Comparison of ENCODE assay signal across 25 cellular contexts in the genomic region with DNA sequence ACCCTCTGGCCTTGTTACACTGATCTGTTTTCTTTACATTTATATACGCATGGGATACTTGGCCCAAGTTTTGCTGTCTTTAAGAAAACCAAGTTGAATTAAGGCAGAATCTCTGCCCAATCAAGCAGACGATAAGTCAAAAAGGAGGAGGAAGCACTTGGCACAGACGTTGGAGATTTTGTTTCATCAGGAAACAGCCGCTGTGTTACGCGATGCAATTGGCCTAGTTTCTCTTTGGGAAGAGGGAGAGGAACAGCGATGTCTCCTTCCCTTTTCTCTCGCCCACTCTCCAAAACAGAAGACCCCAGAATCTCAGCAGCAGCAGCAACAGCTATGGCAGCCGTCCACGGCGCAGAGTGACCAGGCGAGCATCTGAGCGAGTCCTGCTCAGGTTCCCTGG. TPM values are rescaled to one million over a fixed set of nuclear protein-coding genes. Genes with fewer than 3 reads are reported as not detected.
A peak's percentile ranks its signal among the peaks of the same experiment; 100 is the strongest.
DNase-seq lines count a peak whose midpoint lies in the region; ATAC-seq and TF ChIP-seq lines count a peak whose summit lies in the region.
"Had no signal": no experiment of that assay in that cellular context is flagged by ENCODE, and none has a peak within 500 bp of the region (broad histone marks: within the 10 kb centered on the region; RNA-seq: fewer than 3 reads in every experiment).

No MANE protein-coding gene starts in this region.

- POLR2A ChIA-PET in AG04450 (lab: Yijun Ruan, JAX) = no interaction called here

- H3K27ac Mint-ChIP-seq in progenitor cell of endocrine pancreas = no peak overlapping the region
- H3K27ac Mint-ChIP-seq: activated CD4-positive, alpha-beta T cell treated with anti-CD3 and anti-CD28 coated beads, Interleukin-2, amount 10 ng/mL, durations not matched to agents 7 days and 5 days; activated naive CD8-positive, alpha-beta T cell treated with anti-CD3 and anti-CD28 coated beads, Interleukin-2, amount 10 ng/mL, durations not matched to agents 7 days and 5 days; type B pancreatic cell had no signal

- TF ChIP-seq CTCF in AG04450 (IDR thresholded peaks at IDR 0.05; ENCODE audit: low read depth, low read length) (no peak), fibroblast of lung (conservative IDR thresholded peaks at IDR 0.05 in 1 of 2, IDR thresholded peaks at IDR 0.05 in 1 of 2; ENCODE audit: low read depth in 1 of 2, low read length in 2 of 2) (no peak), psoas muscle (IDR thresholded peaks at IDR 0.05) (no peak), progenitor cell of endocrine pancreas (IDR thresholded peaks at IDR 0.05; ENCODE audit: unreplicated experiment) (no peak), GM13977 (IDR thresholded peaks at IDR 0.05; ENCODE audit: extremely low read depth, insufficient read depth, missing control alignments) (no peak)

- H3K4me1 ChIP-seq in fibroblast of lung (ENCODE audit: control insufficient read depth, extremely low read depth, insufficient read depth, low read length) = peaks cover 24% of the 10 kb centered on the region
- peaks cover 67% of the 10 kb centered on the region for H3K4me1 ChIP-seq in psoas muscle

- H3K9me3 ChIP-seq in AG04450 (ENCODE audit: control insufficient read depth, insufficient read depth, low read length) (no peaks in the 10 kb centered on the region), SK-N-MC (ENCODE audit: low read depth, low read length) (no peaks in the 10 kb centered on the region), fibroblast of lung (ENCODE audit: control insufficient read depth, insufficient read depth, low read depth, low read length) (no peaks in the 10 kb centered on the region), psoas muscle (no peaks in the 10 kb centered on the region)
- H3K9me3 ChIP-seq: HAP-1, SJCRH30 had no signal

- intact Hi-C loops in psoas muscle (cut with DNase I) = loop anchor here (1.0 to 10.0 kb wide), 4 partner anchors 20 to 305 kb away; no protein-coding TSS in a partner anchor

- no peak overlapping the region for H2AFZ ChIP-seq in fibroblast of lung (ENCODE audit: low read length)
- H2AFZ ChIP-seq: hepatocyte had no signal

- ATAC-seq in psoas muscle = peak; percentile 20 to 71 (median 44)
- ATAC-seq in GM21529 (IDR thresholded peaks at IDR 0.05; ENCODE audit: unreplicated experiment) = no peak
- ATAC-seq: activated T-cell treated with anti-CD3 and anti-CD28 coated beads, Interleukin-2, amount 50 U/mL, for 4 hours; left lobe of liver had no signal

- H3K36me3 Mint-ChIP-seq in progenitor cell of endocrine pancreas (ENCODE audit: insufficient read depth) = peaks cover 7% of the 10 kb centered on the region
- H3K36me3 Mint-ChIP-seq: activated naive CD8-positive, alpha-beta T cell treated with anti-CD3 and anti-CD28 coated beads, Interleukin-2, amount 10 ng/mL, durations not matched to agents 7 days and 5 days; naive B cell had no signal

- H3K27ac ChIP-seq in AG04450 (ENCODE audit: low read depth, low read length) (peak overlapping the region; percentile 25), SK-N-MC (peak overlapping the region; percentile 55), fibroblast of lung (ENCODE audit: insufficient read depth, low read length) (peak overlapping the region; percentile 28), psoas muscle (peak overlapping the region; percentile 83)
- H3K27ac ChIP-seq: hepatocyte, SJCRH30 had no signal

- H3K4me3 ChIP-seq in AG04450 (ENCODE audit: low read depth, low read length) (no peak overlapping the region), SK-N-MC (no peak overlapping the region), fibroblast of lung (replicated peaks in 1 of 4; ENCODE audit: control extremely low read depth in 1 of 4, insufficient read depth in 1 of 4, low read depth in 3 of 4, low read length in 4 of 4) (no peak overlapping the region), psoas muscle (peak overlapping the region; percentile 40)
- H3K4me3 ChIP-seq: HAP-1, hepatocyte, SJCRH30 had no signal

- H3K27me3 ChIP-seq in AG04450 (ENCODE audit: control insufficient read depth, insufficient read depth, low read length) (no peaks in the 10 kb centered on the region), fibroblast of lung (ENCODE audit: control insufficient read depth, insufficient read depth, low read length) (no peaks in the 10 kb centered on the region), psoas muscle (ENCODE audit: insufficient read depth in 3 of 3, low read length in 2 of 3) (no peaks in the 10 kb centered on the region)
- H3K27me3 ChIP-seq: hepatocyte, SJCRH30 had no signal

- H3K4me3 Mint-ChIP-seq in progenitor cell of endocrine pancreas (ENCODE audit: low read depth) = no peak overlapping the region
- H3K4me3 Mint-ChIP-seq: activated CD4-positive, alpha-beta T cell treated with anti-CD3 and anti-CD28 coated beads, Interleukin-2, amount 10 ng/mL, durations not matched to agents 7 days and 5 days; activated naive CD8-positive, alpha-beta T cell treated with anti-CD3 and anti-CD28 coated beads, Interleukin-2, amount 10 ng/mL, durations not matched to agents 7 days and 5 days; activated T-cell treated with anti-CD3 and anti-CD28 coated beads, Interleukin-2, amount 50 U/mL, for 4 hours; naive B cell; type B pancreatic cell had no signal

- H3K36me3 ChIP-seq in SK-N-MC (ENCODE audit: insufficient read depth, low read length) = no peaks in the 10 kb centered on the region
- peaks cover 17% of the 10 kb centered on the region for H3K36me3 ChIP-seq in fibroblast of lung (ENCODE audit: control insufficient read depth, insufficient read depth, low read length)
- H3K36me3 ChIP-seq in psoas muscle (ENCODE audit: insufficient read depth in 1 of 2, low read depth in 1 of 2) = peaks cover 0 to 57% of the 10 kb centered on the region in 2 donors
- H3K36me3 ChIP-seq: HAP-1 had no signal

- no peaks in the 10 kb centered on the region for H3K27me3 Mint-ChIP-seq in progenitor cell of endocrine pancreas
- H3K27me3 Mint-ChIP-seq: type B pancreatic cell had no signal

- in situ Hi-C loops in GM13977 (cut with MboI; ENCODE audit: low pct_unique_long_range_greater_than_20kb, low sequenced_read_pairs, unreplicated experiment) = loop anchor here (10.0 kb wide), 1 partner anchor 212 kb away; no protein-coding TSS in a partner anchor

- no peak overlapping the region for H3K9ac ChIP-seq in SK-N-MC (ENCODE audit: insufficient read length)
- H3K9ac ChIP-seq in fibroblast of lung (ENCODE audit: insufficient read depth, low read length) = no peak overlapping the region

- H4K20me1 ChIP-seq in fibroblast of lung (ENCODE audit: control insufficient read depth, extremely low read depth, insufficient read depth, low read length) = no peaks in the 10 kb centered on the region

- H3K9me3 Mint-ChIP-seq in progenitor cell of endocrine pancreas (ENCODE audit: low read depth) = no peaks in the 10 kb centered on the region
- H3K9me3 Mint-ChIP-seq: activated CD4-positive, alpha-beta T cell treated with anti-CD3 and anti-CD28 coated beads, Interleukin-2, amount 10 ng/mL, durations not matched to agents 7 days and 5 days; activated naive CD8-positive, alpha-beta T cell treated with anti-CD3 and anti-CD28 coated beads, Interleukin-2, amount 10 ng/mL, durations not matched to agents 7 days and 5 days; activated T-cell treated with anti-CD3 and anti-CD28 coated beads, Interleukin-2, amount 50 U/mL, for 4 hours; naive B cell; type B pancreatic cell had no signal

- peaks cover 14% of the 10 kb centered on the region for H3K79me2 ChIP-seq in fibroblast of lung (ENCODE audit: control insufficient read depth, insufficient read depth, low read length)

- no peak for DNase-seq in AG04450 (ENCODE audit: low read depth, low spot score)
- DNase-seq in SK-N-MC (ENCODE audit: low read depth, low spot score) = no peak
- peak in 1 of 2 donors; percentile 55 for DNase-seq in fibroblast of lung (ENCODE audit: low read depth in 2 of 2)
- DNase-seq in psoas muscle = peak in 1 of 2 donors; percentile 61
- DNase-seq in GOT3 (lab: John Stamatoyannopoulos, UW) = no peak
- no peak for DNase-seq in progenitor cell of endocrine pancreas (ENCODE audit: low spot score, unreplicated experiment)
- DNase-seq in GM13977 (ENCODE audit: low spot score) = no peak
- DNase-seq: activated CD4-positive, alpha-beta T cell treated with anti-CD3 and anti-CD28 coated beads, Interleukin-2, amount 10 ng/mL, durations not matched to agents 7 days and 5 days; activated naive CD8-positive, alpha-beta T cell treated with anti-CD3 and anti-CD28 coated beads, Interleukin-2, amount 10 ng/mL, durations not matched to agents 7 days and 5 days; activated T-cell treated with anti-CD3 and anti-CD28 coated beads, Interleukin-2, amount 50 U/mL, for 4 hours; cortex of kidney; naive B cell; NCI-H1694; NCI-H446 treated with DMSO at 0.1 percent for 48 hours; SJCRH30; stimulated activated CD4-positive, alpha-beta T cell treated with anti-CD3 and anti-CD28 coated beads, Interleukin-1b, Interleukin-23, amount 100 ng/mL, for 48 hours; T-helper 9 cell had no signal

- 23 to 39% (median 24%) methylated on average over 13 of the region's 13 CpGs for WGBS in psoas muscle, 3 donors

- peaks cover 20% of the 10 kb centered on the region for H3K4me1 Mint-ChIP-seq in progenitor cell of endocrine pancreas (ENCODE audit: low read depth)
- H3K4me1 Mint-ChIP-seq: activated CD4-positive, alpha-beta T cell treated with anti-CD3 and anti-CD28 coated beads, Interleukin-2, amount 10 ng/mL, durations not matched to agents 7 days and 5 days; activated naive CD8-positive, alpha-beta T cell treated with anti-CD3 and anti-CD28 coated beads, Interleukin-2, amount 10 ng/mL, durations not matched to agents 7 days and 5 days had no signal

- CTCF ChIA-PET in AG04450 (lab: Charles Lee) = interaction anchor here (1.0 to 2.5 kb wide), 4 partner anchors 11 to 217 kb away, joined by 3 to 8 read pairs (median 3); no protein-coding TSS in a partner anchor

- H3K4me2 ChIP-seq in fibroblast of lung (ENCODE audit: extremely low read depth, insufficient read depth, low read length) = no peak overlapping the region
- H3K4me2 ChIP-seq: hepatocyte had no signal

RNA-seq across cellular contexts. Expression of a gene that starts 20.2 kb away (rescaled TPM):
- 59.6 and 85.1 TPM in 2 replicates for polyA plus RNA-seq in AG04450 (2011; rRNA removed)
- 15.6 and 23.1 TPM in 2 replicates for polyA minus RNA-seq in AG04450 (2011; rRNA and poly(A)+ RNA removed)
- total RNA-seq in fibroblast of lung = 37.8 and 42.4 TPM in 2 replicates
- polyA plus RNA-seq in fibroblast of lung = 82.6 and 83.2 TPM in 2 replicates
- 63.0 and 72.7 TPM in 2 replicates for polyA plus RNA-seq in fibroblast of lung (2012)
- polyA minus RNA-seq in fibroblast of lung (ENCODE audit: low replicate concordance) = 3.9 and 8.1 TPM in 2 replicates
- 100 to 1,000 TPM in 1 of 4 donors, 10 to 100 TPM in 3; 64.2 to 121 (median 89.5) TPM for total RNA-seq in psoas muscle
- 100 to 1,000 TPM in 2 of 3 donors, 10 to 100 TPM in 1; 95.4 to 114 (median 112) TPM for polyA plus RNA-seq in psoas muscle
- 38.1 and 40.8 TPM in 2 replicates for total RNA-seq in progenitor cell of endocrine pancreas

RNA-seq across cellular contexts. Expression of a gene that starts 55.3 kb away (rescaled TPM):
- 15.1 and 21.0 TPM in 2 replicates for polyA plus RNA-seq in AG04450 (2011; rRNA removed)
- 15.7 and 21.2 TPM in 2 replicates for polyA minus RNA-seq in AG04450 (2011; rRNA and poly(A)+ RNA removed)
- total RNA-seq in fibroblast of lung = 32.7 and 37.8 TPM in 2 replicates
- 16.5 and 19.2 TPM in 2 replicates for polyA plus RNA-seq in fibroblast of lung
- polyA plus RNA-seq in fibroblast of lung (2012) = 18.1 and 18.7 TPM in 2 replicates
- polyA minus RNA-seq in fibroblast of lung (ENCODE audit: low replicate concordance) = 3.5 and 4.0 TPM in 2 replicates
- total RNA-seq in psoas muscle = 10 to 100 TPM; 20.1 to 30.6 (median 24.2) TPM
- 10 to 100 TPM; 20.3 to 28.8 (median 23.2) TPM for polyA plus RNA-seq in psoas muscle
- total RNA-seq in progenitor cell of endocrine pancreas = 30.0 and 31.5 TPM in 2 replicates

RNA-seq across cellular contexts. Expression of a gene that starts 55.4 kb away (rescaled TPM):
- polyA plus RNA-seq in AG04450 (2011; rRNA removed) (not detected in 2 replicates), fibroblast of lung (0.11 TPM in 1 of 2 replicates, not detected in the other), psoas muscle (10 to 100 TPM in 2 of 3 donors, 1 to 10 TPM in 1; 8.3 to 32.3 (median 10.9) TPM)
- polyA minus RNA-seq in AG04450 (2011; rRNA and poly(A)+ RNA removed) = 0.83 TPM in 1 of 2 replicates, not detected in the other
- total RNA-seq in fibroblast of lung (0.26 TPM in 1 of 2 replicates, not detected in the other), psoas muscle (10 to 100 TPM; 23.2 to 59.4 (median 38.8) TPM), progenitor cell of endocrine pancreas (2.2 and 2.6 TPM in 2 replicates)
- polyA plus RNA-seq in fibroblast of lung (2012) = not detected in 2 replicates
- not detected in 2 replicates for polyA minus RNA-seq in fibroblast of lung (ENCODE audit: low replicate concordance)
- total RNA-seq: A673; activated CD4-positive, alpha-beta T cell treated with anti-CD3 and anti-CD28 coated beads, Interleukin-2, amount 10 ng/mL, durations not matched to agents 7 days and 5 days; activated naive CD8-positive, alpha-beta T cell treated with anti-CD3 and anti-CD28 coated beads, Interleukin-2, amount 10 ng/mL, durations not matched to agents 7 days and 5 days; HT-29; left lobe of liver had no signal
- polyA plus RNA-seq: esophagus, hepatocyte had no signal

Comparison
In these comparisons a context has a peak if more than half of its experiments do, and no peak if none do; other contexts are left out.
1. H3K27ac ChIP-seq: peak in every context shown above with its lines; median percentile 83 in psoas muscle; 55 in SK-N-MC; 28 in fibroblast of lung; 25 in AG04450.